1 cellular context compared by ENCODE assay signal in the genomic region with DNA sequence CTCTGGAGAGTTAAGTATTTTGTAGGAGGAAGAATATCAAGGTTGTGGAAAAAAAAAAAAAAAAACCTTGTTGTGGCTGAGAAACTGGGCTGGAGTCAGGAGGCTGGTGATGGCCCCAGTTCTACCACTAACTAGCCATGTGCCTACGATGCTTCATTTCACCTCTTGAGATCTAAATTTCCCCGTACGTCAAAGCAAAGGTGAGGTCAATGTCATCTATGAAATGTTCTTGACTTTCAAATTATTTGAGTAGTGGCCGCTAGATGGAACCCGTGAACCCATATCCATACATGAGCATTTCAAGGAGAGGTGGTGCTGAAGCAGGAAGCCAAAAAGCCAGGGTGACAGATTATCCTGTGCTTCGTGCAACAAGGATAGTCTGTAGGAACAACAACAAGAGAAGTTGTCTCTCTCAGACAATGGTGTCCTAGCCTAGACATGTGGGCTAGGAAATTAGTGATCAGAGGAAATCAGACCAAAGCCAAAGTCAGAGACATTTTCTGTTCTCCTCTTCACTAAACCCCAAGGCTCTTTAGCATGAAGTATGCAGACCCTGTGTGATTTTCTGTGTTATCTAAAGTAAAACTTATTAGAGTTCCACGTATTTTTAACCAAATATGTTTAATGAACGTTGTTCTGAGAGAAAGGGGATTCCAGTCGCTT.
A peak's percentile ranks its signal among the peaks of the same experiment; 100 is the strongest.
TF ChIP-seq lines count a peak whose summit lies in the region.

No MANE protein-coding gene starts in this region.

TF ChIP-seq in HEK293, 187 proteins besides CTCF, POLR2A, EP300 and RAD21 (continued from another document):
- peak; percentile 62 for TF ChIP-seq ZNF654 (tag by site-specific recombination; IDR thresholded peaks at IDR 0.05; ENCODE audit: low read depth)
- TF ChIP-seq ZFP69B (tag by site-specific recombination; IDR thresholded peaks at IDR 0.05): no peak
- no peak for TF ChIP-seq SCRT2 (tag by site-specific recombination; IDR thresholded peaks at IDR 0.05)
- TF ChIP-seq, protein P1, sequence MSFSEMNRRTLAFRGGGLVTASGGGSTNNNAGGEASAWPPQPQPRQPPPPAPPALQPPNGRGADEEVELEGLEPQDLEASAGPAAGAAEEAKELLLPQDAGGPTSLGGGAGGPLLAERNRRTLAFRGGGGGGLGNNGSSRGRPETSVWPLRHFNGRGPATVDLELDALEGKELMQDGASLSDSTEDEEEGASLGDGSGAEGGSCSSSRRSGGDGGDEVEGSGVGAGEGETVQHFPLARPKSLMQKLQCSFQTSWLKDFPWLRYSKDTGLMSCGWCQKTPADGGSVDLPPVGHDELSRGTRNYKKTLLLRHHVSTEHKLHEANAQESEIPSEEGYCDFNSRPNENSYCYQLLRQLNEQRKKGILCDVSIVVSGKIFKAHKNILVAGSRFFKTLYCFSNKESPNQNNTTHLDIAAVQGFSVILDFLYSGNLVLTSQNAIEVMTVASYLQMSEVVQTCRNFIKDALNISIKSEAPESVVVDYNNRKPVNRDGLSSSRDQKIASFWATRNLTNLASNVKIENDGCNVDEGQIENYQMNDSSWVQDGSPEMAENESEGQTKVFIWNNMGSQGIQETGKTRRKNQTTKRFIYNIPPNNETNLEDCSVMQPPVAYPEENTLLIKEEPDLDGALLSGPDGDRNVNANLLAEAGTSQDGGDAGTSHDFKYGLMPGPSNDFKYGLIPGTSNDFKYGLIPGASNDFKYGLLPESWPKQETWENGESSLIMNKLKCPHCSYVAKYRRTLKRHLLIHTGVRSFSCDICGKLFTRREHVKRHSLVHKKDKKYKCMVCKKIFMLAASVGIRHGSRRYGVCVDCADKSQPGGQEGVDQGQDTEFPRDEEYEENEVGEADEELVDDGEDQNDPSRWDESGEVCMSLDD (tag by site-specific recombination; IDR thresholded peaks at IDR 0.05): no peak
- no peak for TF ChIP-seq SP2 (tag by site-specific recombination; IDR thresholded peaks at IDR 0.05)
- TF ChIP-seq KLF16 (tag by site-specific recombination; IDR thresholded peaks at IDR 0.05): no peak
- no peak for TF ChIP-seq ZNF76 (tag by site-specific recombination; IDR thresholded peaks at IDR 0.05; ENCODE audit: borderline replicate concordance, low read depth)
- no peak for TF ChIP-seq TCF7L2 (IDR thresholded peaks at IDR 0.05; ENCODE audit: borderline replicate concordance, low read depth, low read length)
- no peak for TF ChIP-seq ZNF354C (tag by site-specific recombination; IDR thresholded peaks at IDR 0.05; ENCODE audit: borderline replicate concordance, low read depth)
- TF ChIP-seq, protein P2, sequence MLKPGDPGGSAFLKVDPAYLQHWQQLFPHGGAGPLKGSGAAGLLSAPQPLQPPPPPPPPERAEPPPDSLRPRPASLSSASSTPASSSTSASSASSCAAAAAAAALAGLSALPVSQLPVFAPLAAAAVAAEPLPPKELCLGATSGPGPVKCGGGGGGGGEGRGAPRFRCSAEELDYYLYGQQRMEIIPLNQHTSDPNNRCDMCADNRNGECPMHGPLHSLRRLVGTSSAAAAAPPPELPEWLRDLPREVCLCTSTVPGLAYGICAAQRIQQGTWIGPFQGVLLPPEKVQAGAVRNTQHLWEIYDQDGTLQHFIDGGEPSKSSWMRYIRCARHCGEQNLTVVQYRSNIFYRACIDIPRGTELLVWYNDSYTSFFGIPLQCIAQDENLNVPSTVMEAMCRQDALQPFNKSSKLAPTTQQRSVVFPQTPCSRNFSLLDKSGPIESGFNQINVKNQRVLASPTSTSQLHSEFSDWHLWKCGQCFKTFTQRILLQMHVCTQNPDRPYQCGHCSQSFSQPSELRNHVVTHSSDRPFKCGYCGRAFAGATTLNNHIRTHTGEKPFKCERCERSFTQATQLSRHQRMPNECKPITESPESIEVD (tag by site-specific recombination; IDR thresholded peaks at IDR 0.05): no peak
- TF ChIP-seq ZNF416 (tag by site-specific recombination; IDR thresholded peaks at IDR 0.05): no peak
- TF ChIP-seq ZSCAN30 (tag by site-specific recombination; IDR thresholded peaks at IDR 0.05): no peak
- TF ChIP-seq ZNF585B (tag by site-specific recombination; IDR thresholded peaks at IDR 0.05): no peak
